Comparison of ENCODE assay signal across 31 cellular contexts in the genomic region with DNA sequence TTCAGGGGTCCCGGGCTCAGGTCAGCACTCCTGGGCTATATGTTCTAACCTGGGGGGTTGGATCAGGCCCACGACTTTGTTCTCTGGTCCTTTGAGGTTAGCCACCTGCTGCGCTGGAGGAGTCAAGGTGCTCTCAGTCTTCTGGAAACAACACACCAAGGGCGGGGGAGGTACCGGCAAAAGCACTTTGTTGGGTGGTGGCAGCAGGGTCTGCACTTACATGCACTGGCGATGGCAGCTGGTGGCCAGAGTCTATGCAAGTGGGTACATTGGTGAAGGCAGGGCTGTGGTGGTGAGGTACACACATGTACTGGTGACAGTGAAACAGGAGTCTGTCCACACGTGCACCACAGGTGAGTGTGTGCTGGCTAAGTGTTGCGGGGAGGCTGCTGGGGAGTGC.
"Had no signal": no experiment of that assay in that cellular context is flagged by ENCODE, and none has a peak within 500 bp of the region (broad histone marks: within the 10 kb centered on the region; RNA-seq: fewer than 3 reads in every experiment).

No MANE protein-coding gene starts in this region.

- H3K27ac ChIP-seq: adrenal gland, body of pancreas, esophagus muscularis mucosa, foreskin keratinocyte, gastroesophageal sphincter, WERI-Rb-1 had no signal

- DNase-seq: activated B cell treated with CpG ODN at 0.5 μM for 24 hours; activated CD4-positive, alpha-beta T cell treated with anti-CD3 and anti-CD28 coated beads for 48 hours; activated CD4-positive, alpha-beta T cell treated with anti-CD3 and anti-CD28 coated beads, Interleukin-2, amount 50 U/mL, for 1 hour; activated CD4-positive, alpha-beta T cell treated with anti-CD3 and anti-CD28 coated beads, Interleukin-2, amount 50 U/mL, for 48 hours; activated CD8-positive, alpha-beta memory T cell treated with anti-CD3 and anti-CD28 coated beads for 24 hours; activated CD8-positive, alpha-beta T cell treated with anti-CD3 and anti-CD28 coated beads for 36 hours; activated effector memory CD4-positive, alpha-beta T cell treated with Interleukin-2 at 50 U/mL for 16 hours; activated gamma-delta T cell treated with Interleukin-2 at 50 U/mL for 16 hours; activated naive CD4-positive, alpha-beta T cell treated with anti-CD3 and anti-CD28 coated beads for 36 hours; activated naive CD8-positive, alpha-beta T cell treated with anti-CD3 and anti-CD28 coated beads for 36 hours; activated naive CD8-positive, alpha-beta T cell treated with anti-CD3 and anti-CD28 coated beads, Interleukin-2, amount 50 U/mL, for 24 hours; activated T-cell treated with anti-CD3 and anti-CD28 coated beads, Interleukin-2, amount 50 U/mL, for 4 hours; adrenal gland; amygdala; body of pancreas; caudate nucleus; cortex of kidney; dermis blood vessel endothelial cell; effector CD4-positive, alpha-beta T cell; effector memory CD8-positive, alpha-beta T cell; erythroblast; foreskin keratinocyte; T-helper 1 cell; T-helper 17 cell; T1000; WERI-Rb-1 had no signal

- H3K4me1 ChIP-seq: adrenal gland, body of pancreas, esophagus muscularis mucosa, foreskin keratinocyte, gastroesophageal sphincter had no signal

- FAIRE-seq: colon had no signal

- H3K27me3 ChIP-seq: adrenal gland, body of pancreas, foreskin keratinocyte, gastroesophageal sphincter had no signal

- ATAC-seq: activated CD4-positive, CD25-positive, alpha-beta regulatory T cell treated with anti-CD3 and anti-CD28 coated beads, Interleukin-2, amount 50 U/mL, for 24 hours; activated CD8-positive, alpha-beta T cell treated with anti-CD3 and anti-CD28 coated beads for 36 hours; activated naive CD8-positive, alpha-beta T cell treated with anti-CD3 and anti-CD28 coated beads, Interleukin-2, amount 50 U/mL, for 24 hours; activated T-cell treated with anti-CD3 and anti-CD28 coated beads, Interleukin-2, amount 50 U/mL, for 4 hours; activated T-helper 17 cell treated with anti-CD3 and anti-CD28 coated beads, Interleukin-2, amount 50 U/mL, for 72 hours; body of pancreas; effector memory CD8-positive, alpha-beta T cell; foreskin keratinocyte; T-helper 17 cell had no signal

- H3K36me3 ChIP-seq: adrenal gland, esophagus muscularis mucosa, gastroesophageal sphincter, WERI-Rb-1 had no signal

- H3K9me3 ChIP-seq: adrenal gland, body of pancreas, esophagus muscularis mucosa, gastroesophageal sphincter had no signal

- H3K4me3 ChIP-seq: adrenal gland, body of pancreas, esophagus muscularis mucosa, gastroesophageal sphincter had no signal
